Comparison of ENCODE assay signal across 9 cellular contexts in genomic region chrX:143788265-143788664, GRCh38.
A peak's percentile ranks its signal among the peaks of the same experiment; 100 is the strongest.
DNase-seq lines count a peak whose midpoint lies in the region; ATAC-seq, FAIRE-seq and TF ChIP-seq lines count a peak whose summit lies in the region.
"Had no signal": no experiment of that assay in that cellular context is flagged by ENCODE, and none has a peak within 500 bp of the region (broad histone marks: within the 10 kb centered on the region; RNA-seq: fewer than 3 reads in every experiment).

No MANE protein-coding gene starts in this region.

- H3K4me1 Mint-ChIP-seq in stimulated activated effector memory CD8-positive, alpha-beta T cell treated with anti-CD3 and anti-CD28 coated beads, Interleukin-12 subunit alpha, Interleukin-12 subunit beta, amount 100 ng/mL, for 72 hours = no peaks in the 10 kb centered on the region

- DNase-seq in NCI-H2107 treated with DMSO at 0.1 percent for 48 hours (lab: John Stamatoyannopoulos, UW; ENCODE audit: unreplicated experiment) = peak; percentile 0
- DNase-seq in NCI-H2107 (lab: John Stamatoyannopoulos, UW) = no peak
- peak; percentile 15 for DNase-seq in NCI-H460 (ENCODE audit: extremely low read depth, low read depth)
- peak; percentile 22 for DNase-seq in bronchial epithelial cell (ENCODE audit: low read depth)
- no peak for DNase-seq in retinal pigment epithelial cell (ENCODE audit: low read depth)
- DNase-seq in T-helper 1 cell = no peak
- DNase-seq in stimulated activated effector memory CD8-positive, alpha-beta T cell treated with anti-CD3 and anti-CD28 coated beads, Interleukin-12 subunit alpha, Interleukin-12 subunit beta, amount 100 ng/mL, for 72 hours (ENCODE audit: low spot score in 2 of 2) = no peak
- DNase-seq: left colon had no signal

- peaks cover 10% of the 10 kb centered on the region for H3K9me3 Mint-ChIP-seq in stimulated activated effector memory CD8-positive, alpha-beta T cell treated with anti-CD3 and anti-CD28 coated beads, Interleukin-12 subunit alpha, Interleukin-12 subunit beta, amount 100 ng/mL, for 72 hours

- H3K36me3 Mint-ChIP-seq in stimulated activated effector memory CD8-positive, alpha-beta T cell treated with anti-CD3 and anti-CD28 coated beads, Interleukin-12 subunit alpha, Interleukin-12 subunit beta, amount 100 ng/mL, for 72 hours = no peaks in the 10 kb centered on the region

- H3K27me3 ChIP-seq in bronchial epithelial cell (ENCODE audit: control insufficient read depth, insufficient read depth, low read length) = no peaks in the 10 kb centered on the region

- no peak for ATAC-seq in HG02970 (IDR thresholded peaks at IDR 0.05; ENCODE audit: low FRiP score, unreplicated experiment)
- ATAC-seq in stimulated activated effector memory CD8-positive, alpha-beta T cell treated with anti-CD3 and anti-CD28 coated beads, Interleukin-12 subunit alpha, Interleukin-12 subunit beta, amount 100 ng/mL, for 72 hours = no peak
- ATAC-seq: left colon had no signal

- no peak overlapping the region for H3K4me3 Mint-ChIP-seq in stimulated activated effector memory CD8-positive, alpha-beta T cell treated with anti-CD3 and anti-CD28 coated beads, Interleukin-12 subunit alpha, Interleukin-12 subunit beta, amount 100 ng/mL, for 72 hours

- peak; percentile 30 for TF ChIP-seq CTCF in bronchial epithelial cell (IDR thresholded peaks at IDR 0.05; ENCODE audit: insufficient read depth, low read length, severe bottlenecking)
- TF ChIP-seq CTCF in retinal pigment epithelial cell (conservative IDR thresholded peaks at IDR 0.05; ENCODE audit: low read depth, low read length) = peak; percentile 55

- H3K4me3 ChIP-seq in bronchial epithelial cell (ENCODE audit: low read depth, low read length) (no peak overlapping the region), retinal pigment epithelial cell (ENCODE audit: low read length) (no peak overlapping the region)

- H3K27ac Mint-ChIP-seq in stimulated activated effector memory CD8-positive, alpha-beta T cell treated with anti-CD3 and anti-CD28 coated beads, Interleukin-12 subunit alpha, Interleukin-12 subunit beta, amount 100 ng/mL, for 72 hours = no peak overlapping the region

- FAIRE-seq in bronchial epithelial cell (lab: Jason Lieb, UNC) = no peak

- no peaks in the 10 kb centered on the region for H3K36me3 ChIP-seq in bronchial epithelial cell (ENCODE audit: control insufficient read depth, insufficient read depth, low read length)

Comparison
In these comparisons a context has a peak if more than half of its experiments do, and no peak if none do; other contexts are left out.
1. DNase-seq: peak in NCI-H2107 treated with DMSO at 0.1 percent for 48 hours (single experiment), NCI-H460 (single experiment) and bronchial epithelial cell (single experiment); none in NCI-H2107 (single experiment), retinal pigment epithelial cell (single experiment), T-helper 1 cell (0 of 5) and stimulated activated effector memory CD8-positive, alpha-beta T cell treated with anti-CD3 and anti-CD28 coated beads, Interleukin-12 subunit alpha, Interleukin-12 subunit beta, amount 100 ng/mL, for 72 hours (0 of 2).